Comparison of ENCODE assay signal across 1 cellular context in genomic region chr11:93973322-93974051, GRCh38.
TF ChIP-seq lines count a peak whose summit lies in the region.
"Not testable (repeated sequence)": the region's sequence is repeated elsewhere in the genome, so short reads cannot be mapped to it uniquely, and the experiment has no call there.

No MANE protein-coding gene starts in this region.

TF ChIP-seq in K562, 482 proteins besides CTCF, POLR2A, EP300 and RAD21 (continued from another document and continues in another):
- TF ChIP-seq CBX3 (IDR thresholded peaks at IDR 0.05; ENCODE audit: borderline replicate concordance in 1 of 2, low read length in 2 of 2) = peak in 1 of 2 experiments; percentile 32; a peak in 1 of 3 replicates
- TF ChIP-seq TEAD4 (IDR thresholded peaks at IDR 0.05; ENCODE audit: low read length) = peak; percentile 91
- TF ChIP-seq TEAD4 (CRISPR knock-in tag; IDR thresholded peaks at IDR 0.05; ENCODE audit: borderline replicate concordance); PBX2 (CRISPR knock-in tag; IDR thresholded peaks at IDR 0.05; ENCODE audit: low read depth); MYNN (CRISPR knock-in tag; IDR thresholded peaks at IDR 0.05); NR2C2 (CRISPR knock-in tag; IDR thresholded peaks at IDR 0.05); ZNF740 (CRISPR knock-in tag; IDR thresholded peaks at IDR 0.05): not testable (repeated sequence)
- TF ChIP-seq DPF2 (IDR thresholded peaks at IDR 0.05) = peak; percentile 92
- peak; percentile 51 to 62; a peak in 1 of 4 replicates for TF ChIP-seq FOXK2 (conservative IDR thresholded peaks at IDR 0.05 in 1 of 2, IDR thresholded peaks at IDR 0.05 in 1 of 2; ENCODE audit: low read depth in 2 of 2)
- TF ChIP-seq PBX2 (tag; conservative IDR thresholded peaks at IDR 0.05; ENCODE audit: low read depth) = peak; percentile 65; the same call in 1 of the 2 replicates
- peak; percentile 95 for TF ChIP-seq SMAD4 (CRISPR knock-in tag; conservative IDR thresholded peaks at IDR 0.05)
- TF ChIP-seq ZNF639 (CRISPR knock-in tag; conservative IDR thresholded peaks at IDR 0.05 in 1 of 2, IDR thresholded peaks at IDR 0.05 in 1 of 2) = peak in 1 of 2 experiments; percentile 64; a peak in 2 of 4 replicates
- TF ChIP-seq TRIM24 (IDR thresholded peaks at IDR 0.05) = peak; percentile 95 to 97
- 0 out of 2 replicates have a peak, but pooled peaks have one; percentile 49 for TF ChIP-seq ZNF592 (IDR thresholded peaks at IDR 0.05)
- peak; percentile 45; the same call in 1 of the 2 replicates for TF ChIP-seq MBD2 (IDR thresholded peaks at IDR 0.05; ENCODE audit: borderline replicate concordance, low read depth)
- TF ChIP-seq ZNF589 (CRISPR knock-in tag; IDR thresholded peaks at IDR 0.05; ENCODE audit: low read depth) = peak; percentile 94
- TF ChIP-seq CXXC5 (CRISPR knock-in tag; IDR thresholded peaks at IDR 0.05) = peak; percentile 98
- TF ChIP-seq LEF1 (IDR thresholded peaks at IDR 0.05) = peak; percentile 93
- peak; percentile 93 for TF ChIP-seq CC2D1A (IDR thresholded peaks at IDR 0.05)
- peak; percentile 96 for TF ChIP-seq ARID1B (IDR thresholded peaks at IDR 0.05)
- peak; percentile 43; the same call in 1 of the 2 replicates for TF ChIP-seq MYNN (IDR thresholded peaks at IDR 0.05)
- TF ChIP-seq TRIM28 (IDR thresholded peaks at IDR 0.05) = peak; percentile 48
- TF ChIP-seq GATAD2B (IDR thresholded peaks at IDR 0.05; ENCODE audit: borderline replicate concordance) = peak; percentile 78
- TF ChIP-seq NR2C1 (IDR thresholded peaks at IDR 0.05) = peak; percentile 63; the same call in 1 of the 2 replicates
- TF ChIP-seq NR2C1 (tag; IDR thresholded peaks at IDR 0.05) = 0 out of 2 replicates have a peak, but pooled peaks have one; percentile 60
- peak; percentile 87 for TF ChIP-seq SMARCE1 (IDR thresholded peaks at IDR 0.05)
- TF ChIP-seq SMARCC2 (IDR thresholded peaks at IDR 0.05; ENCODE audit: low read depth) = peak; percentile 80
- TF ChIP-seq ZNF24 (IDR thresholded peaks at IDR 0.05) = peak; percentile 79
- peak; percentile 48 for TF ChIP-seq BHLHE40 (IDR thresholded peaks at IDR 0.05; ENCODE audit: low read length)
- TF ChIP-seq ILF3 (IDR thresholded peaks at IDR 0.05; ENCODE audit: borderline replicate concordance) = 0 out of 2 replicates have a peak, but pooled peaks have one; percentile 33
- TF ChIP-seq TBL1XR1 (IDR thresholded peaks at IDR 0.05; ENCODE audit: low read length in 2 of 2) = peak in 1 of 2 experiments; percentile 87; a peak in 3 of 4 replicates
- peak; percentile 80 for TF ChIP-seq POLR2AphosphoS5 (IDR thresholded peaks at IDR 0.05; ENCODE audit: control insufficient read depth, insufficient read depth, low read depth, low read length)
- TF ChIP-seq MTA2 (IDR thresholded peaks at IDR 0.05; ENCODE audit: low read depth) = peak; percentile 91
- TF ChIP-seq ZNF316 (IDR thresholded peaks at IDR 0.05) = peak; percentile 93
- peak; percentile 90 for TF ChIP-seq HDAC3 (IDR thresholded peaks at IDR 0.05; ENCODE audit: borderline replicate concordance, partially characterized antibody)
- 0 out of 4 replicates have a peak, but pooled peaks of 1 of the 2 experiments have one; percentile 24 for TF ChIP-seq TEAD1 (CRISPR knock-in tag; IDR thresholded peaks at IDR 0.05)
- peak; percentile 89; the same call in 1 of the 2 replicates for TF ChIP-seq NCOA1 (IDR thresholded peaks at IDR 0.05; ENCODE audit: low read depth)
- peak; percentile 31; the same call in 1 of the 2 replicates for TF ChIP-seq RBFOX2 (IDR thresholded peaks at IDR 0.05; ENCODE audit: low read depth, low read length)
- peak; percentile 81; the same call in 1 of the 2 replicates for TF ChIP-seq PML (IDR thresholded peaks at IDR 0.05; ENCODE audit: low read length)
- 0 out of 2 replicates have a peak, but pooled peaks have one; percentile 51 for TF ChIP-seq ZNF431 (CRISPR knock-in tag; IDR thresholded peaks at IDR 0.05)
- peak; percentile 96 for TF ChIP-seq GATA2 (CRISPR knock-in tag; IDR thresholded peaks at IDR 0.05)
- TF ChIP-seq ZNF318 (IDR thresholded peaks at IDR 0.05; ENCODE audit: borderline replicate concordance in 1 of 2, low read depth in 1 of 2) = 0 out of 4 replicates have a peak, but pooled peaks of 1 of the 2 experiments have one; percentile 23
- 0 out of 2 replicates have a peak, but pooled peaks have one; percentile 16 for TF ChIP-seq NR2C2 (tag; IDR thresholded peaks at IDR 0.05)
- TF ChIP-seq TAF9B (IDR thresholded peaks at IDR 0.05; ENCODE audit: partially characterized antibody) = peak; percentile 77
- peak; percentile 76 for TF ChIP-seq EP400 (IDR thresholded peaks at IDR 0.05)
- TF ChIP-seq ZNF395 (CRISPR knock-in tag; IDR thresholded peaks at IDR 0.05) = peak; percentile 49; the same call in 1 of the 2 replicates
- peak; percentile 85; the same call in 1 of the 2 replicates for TF ChIP-seq ESRRA (IDR thresholded peaks at IDR 0.05; ENCODE audit: borderline replicate concordance, low read depth)
- 0 out of 4 replicates have a peak, but pooled peaks of 1 of the 2 experiments have one; percentile 30 for TF ChIP-seq ZNF740 (tag; IDR thresholded peaks at IDR 0.05)
